In genomic region chr13:70206671-70207070, GRCh38 we compare ENCODE assay signal across 10 cellular contexts.
"Had no signal": no experiment of that assay in that cellular context is flagged by ENCODE, and none has a peak within 500 bp of the region (broad histone marks: within the 10 kb centered on the region; RNA-seq: fewer than 3 reads in every experiment).

No MANE protein-coding gene starts in this region.

- H3K4me2 ChIP-seq: GM23338 had no signal

- ATAC-seq: GM23338, HCT116, K562 had no signal

- H3K27ac ChIP-seq: HL-60 had no signal

- H3K9me3 ChIP-seq: HAP-1 had no signal

- H3K4me3 ChIP-seq: GM23338, HAP-1, K562 had no signal

- H3K4me1 ChIP-seq: HAP-1 had no signal

- FAIRE-seq: H1, K562 had no signal

- H3K36me3 ChIP-seq: HAP-1 had no signal

- H2AFZ ChIP-seq: GM23338 had no signal

- DNase-seq: H7, HFFc6, IMR-90, KG1 had no signal
